Comparison of ENCODE assay signal across 8 cellular contexts in genomic region chr5:172775326-172776234, GRCh38. TPM values are rescaled to one million over a fixed set of nuclear protein-coding genes. Genes with fewer than 3 reads are reported as not detected.
DNase-seq lines count a peak whose midpoint lies in the region; ATAC-seq, FAIRE-seq and TF ChIP-seq lines count a peak whose summit lies in the region.

No MANE protein-coding gene starts in this region.

- H3K4me3 ChIP-seq in BLaER1 (no peak overlapping the region), epithelial cell of proximal tubule (ENCODE audit: low read depth, low read length) (no peak overlapping the region), SJCRH30 (no peak overlapping the region), GM23338 (no peak overlapping the region)

- H3K27me3 ChIP-seq in BLaER1 (no peaks in the 10 kb centered on the region), SJCRH30 (no peaks in the 10 kb centered on the region), GM23338 (ENCODE audit: insufficient read depth) (peaks cover 29% of the 10 kb centered on the region)

- no peaks in the 10 kb centered on the region for H3K79me2 ChIP-seq in GM23338 (replicated peaks; ENCODE audit: insufficient read depth)

- H3K9me3 Mint-ChIP-seq in natural killer cell (no peaks in the 10 kb centered on the region), GM23338 (no peaks in the 10 kb centered on the region; the same call in 2 of the 3 replicates)

- H3K36me3 ChIP-seq in BLaER1 (no peaks in the 10 kb centered on the region), SJCRH30 (no peaks in the 10 kb centered on the region), GM23338 (ENCODE audit: insufficient read depth) (no peaks in the 10 kb centered on the region)

- H4K20me1 ChIP-seq in BLaER1 (peaks cover 4% of the 10 kb centered on the region), GM23338 (replicated peaks; ENCODE audit: insufficient read depth) (no peaks in the 10 kb centered on the region)

- peak overlapping the region; percentile 94 for H3K4me2 ChIP-seq in BLaER1
- no peak overlapping the region for H3K4me2 ChIP-seq in GM23338

- H3K27ac Mint-ChIP-seq in natural killer cell = peak overlapping the region; percentile 97 to 98
- no peak overlapping the region for H3K27ac Mint-ChIP-seq in GM23338

- H3F3A ChIP-seq in GM23338 (replicated peaks; ENCODE audit: low read depth) = peaks cover 3% of the 10 kb centered on the region; the same call in 1 of the 2 replicates

- FAIRE-seq in GM12891 (lab: Jason Lieb, UNC) (no peak), urothelium cell line (lab: Jason Lieb, UNC) (no peak)

- intact Hi-C loops in natural killer cell (cut with micrococcal nuclease) = loop anchor here (2.0 to 5.0 kb wide), 3 partner anchors 53 to 663 kb away; partner anchors contain the start of gene ERGIC1

- H3K36me3 Mint-ChIP-seq in natural killer cell (no peaks in the 10 kb centered on the region), GM23338 (ENCODE audit: low read depth) (no peaks in the 10 kb centered on the region)

- H2AFZ ChIP-seq in GM23338 = no peak overlapping the region

- DNase-seq in NCI-H460 (ENCODE audit: extremely low read depth, low read depth) (peak; percentile 73), epithelial cell of proximal tubule (ENCODE audit: low read depth) (peak; percentile 85), natural killer cell (peak; percentile 15), GM12891 (ENCODE audit: insufficient read length, low spot score) (no peak), SJCRH30 (no peak), urothelium cell line (ENCODE audit: low spot score) (no peak), GM23338 (ENCODE audit: low spot score) (no peak)

- H3K27ac ChIP-seq in BLaER1 = peak overlapping the region; percentile 36; the same call in 1 of the 2 replicates
- no peak overlapping the region for H3K27ac ChIP-seq in SJCRH30
- H3K27ac ChIP-seq in GM23338 (ENCODE audit: low read depth) = no peak overlapping the region

- peaks cover 48 to 71% of the 10 kb centered on the region in 2 donors for H3K4me1 Mint-ChIP-seq in natural killer cell
- H3K4me1 Mint-ChIP-seq in GM23338 = peaks cover 4% of the 10 kb centered on the region; the same call in 1 of the 3 replicates

- H3K27me3 Mint-ChIP-seq in natural killer cell (ENCODE audit: low read depth in 2 of 2) = no peaks in the 10 kb centered on the region
- peaks cover 29% of the 10 kb centered on the region for H3K27me3 Mint-ChIP-seq in GM23338 (ENCODE audit: insufficient read depth, low read depth, poor library complexity)

- no peak overlapping the region; the same call in 1 of the 2 replicates for H3K9ac ChIP-seq in BLaER1

- peak overlapping the region; percentile 10 for H3K4me3 Mint-ChIP-seq in natural killer cell
- no peak overlapping the region for H3K4me3 Mint-ChIP-seq in GM23338

- TF ChIP-seq CTCF in epithelial cell of proximal tubule (conservative IDR thresholded peaks at IDR 0.05; ENCODE audit: low read depth, low read length) (no peak), natural killer cell (IDR thresholded peaks at IDR 0.05) (no peak), GM23338 (conservative IDR thresholded peaks at IDR 0.05; ENCODE audit: low read depth in 2 of 2) (no peak)

- H3K9me3 ChIP-seq in BLaER1 (no peaks in the 10 kb centered on the region), SJCRH30 (replicated peaks) (no peaks in the 10 kb centered on the region)

- no peak for TF ChIP-seq POLR2A in GM12891 (IDR thresholded peaks at IDR 0.05; ENCODE audit: low read depth, low read length)

- ATAC-seq in natural killer cell (no peak), GM23338 (no peak)

- H3K4me1 ChIP-seq in BLaER1 (peaks cover 86% of the 10 kb centered on the region), SJCRH30 (peaks cover 11% of the 10 kb centered on the region; the same call in 1 of the 2 replicates), GM23338 (ENCODE audit: insufficient read depth) (peaks cover 7% of the 10 kb centered on the region)

- H3K9me2 ChIP-seq in GM23338 (ENCODE audit: insufficient read depth) = no peaks in the 10 kb centered on the region

TF ChIP-seq in GM12891, 5 proteins besides CTCF, POLR2A, EP300 and RAD21:
- TF ChIP-seq POLR2AphosphoS5 (IDR thresholded peaks at IDR 0.05; ENCODE audit: low read depth, low read length) (no peak), PAX5 (IDR thresholded peaks at IDR 0.05; ENCODE audit: insufficient read depth, low read length, severe bottlenecking) (no peak), SPI1 (IDR thresholded peaks at IDR 0.05; ENCODE audit: low read depth, low read length) (no peak), TAF1 (IDR thresholded peaks at IDR 0.05; ENCODE audit: low read depth, low read length) (no peak), POU2F2 (IDR thresholded peaks at IDR 0.05; ENCODE audit: low read depth, low read length) (no peak)
TF ChIP-seq in GM12891: peak in this region for 0.

TF ChIP-seq in GM23338, 12 proteins besides CTCF, POLR2A, EP300 and RAD21 (continues in another document):
- no peak for TF ChIP-seq ZNF114 (CRISPR knock-in tag; IDR thresholded peaks at IDR 0.05)
- TF ChIP-seq EZH2phosphoT487 (IDR thresholded peaks at IDR 0.05; ENCODE audit: unreplicated experiment) = no peak
- no peak for TF ChIP-seq CREB1 (CRISPR knock-in tag; IDR thresholded peaks at IDR 0.05; ENCODE audit: low read depth)
- no peak for TF ChIP-seq ZNF331 (CRISPR knock-in tag; IDR thresholded peaks at IDR 0.05; ENCODE audit: low read depth)
- TF ChIP-seq JUNB (IDR thresholded peaks at IDR 0.05; ENCODE audit: unreplicated experiment) = no peak
- TF ChIP-seq ETS1 (IDR thresholded peaks at IDR 0.05) = no peak
- no peak for TF ChIP-seq POLR2AphosphoS5 (IDR thresholded peaks at IDR 0.05; ENCODE audit: low read depth)
- no peak for TF ChIP-seq STAT1 (IDR thresholded peaks at IDR 0.05; ENCODE audit: unreplicated experiment)
- no peak for TF ChIP-seq NANOG (IDR thresholded peaks at IDR 0.05; ENCODE audit: borderline replicate concordance)
- TF ChIP-seq REST (IDR thresholded peaks at IDR 0.05; ENCODE audit: unreplicated experiment) = no peak
- TF ChIP-seq EZH2 (IDR thresholded peaks at IDR 0.05; ENCODE audit: low read depth, unreplicated experiment) = no peak

RNA-seq across cellular contexts. Expression of gene DUSP1, which starts 4.6 kb away (rescaled TPM):
- 441 and 521 TPM in 2 replicates for total RNA-seq in NCI-H460 (2014; rRNA removed; shearing (Covaris generic))
- polyA plus RNA-seq in NCI-H460 (2014; cell fraction: nucleus; rRNA removed) = 109 and 130 TPM in 2 replicates
- total RNA-seq in epithelial cell of proximal tubule (186 and 215 TPM in 2 replicates), natural killer cell (1,000 to 10,000 TPM; 1,579 to 2,725 (median 2,168) TPM)
- polyA plus RNA-seq in GM12891 (2012; ENCODE audit: low read depth, missing spikeins) = 5.2 TPM
- total RNA-seq in SJCRH30 (2014; rRNA removed; shearing (Covaris generic)) = 18.1 and 19.4 TPM in 2 replicates
- 12.8 and 17.2 TPM in 2 replicates for total RNA-seq in GM23338 (2014; rRNA removed; shearing (Covaris generic))
- 8.7 and 9.7 TPM in 2 replicates for polyA plus RNA-seq in GM23338 (2016; fragmentation: Nextera tagmentation; extraction: Ambion mirVana)

RNA-seq across cellular contexts. Expression of gene ERGIC1, which starts 58.5 kb away (rescaled TPM):
- total RNA-seq in NCI-H460 (2014; rRNA removed; shearing (Covaris generic)) = 189 and 198 TPM in 2 replicates
- 98.4 and 127 TPM in 2 replicates for polyA plus RNA-seq in NCI-H460 (2014; cell fraction: nucleus; rRNA removed)
- total RNA-seq in epithelial cell of proximal tubule (99.1 and 155 TPM in 2 replicates), natural killer cell (100 to 1,000 TPM in 2 of 3 donors, 10 to 100 TPM in 1; 86.2 to 126 (median 121) TPM)
- 57.4 TPM for polyA plus RNA-seq in GM12891 (2012; ENCODE audit: low read depth, missing spikeins)
- total RNA-seq in SJCRH30 (2014; rRNA removed; shearing (Covaris generic)) = 77.4 and 83.4 TPM in 2 replicates
- total RNA-seq in GM23338 (2014; rRNA removed; shearing (Covaris generic)) = 92.2 and 99.9 TPM in 2 replicates
- 21.2 and 25.2 TPM in 2 replicates for polyA plus RNA-seq in GM23338 (2016; fragmentation: Nextera tagmentation; extraction: Ambion mirVana)

Comparison
In these comparisons a context has a peak if more than half of its experiments do, and no peak if none do; other contexts are left out.
1. DNase-seq: peak in NCI-H460 (single experiment), epithelial cell of proximal tubule (single experiment) and natural killer cell (single experiment); none in GM12891 (single experiment), SJCRH30 (0 of 2), urothelium cell line (single experiment) and GM23338 (single experiment).